ENCODE assay signal across 31 cellular contexts in the genomic region with DNA sequence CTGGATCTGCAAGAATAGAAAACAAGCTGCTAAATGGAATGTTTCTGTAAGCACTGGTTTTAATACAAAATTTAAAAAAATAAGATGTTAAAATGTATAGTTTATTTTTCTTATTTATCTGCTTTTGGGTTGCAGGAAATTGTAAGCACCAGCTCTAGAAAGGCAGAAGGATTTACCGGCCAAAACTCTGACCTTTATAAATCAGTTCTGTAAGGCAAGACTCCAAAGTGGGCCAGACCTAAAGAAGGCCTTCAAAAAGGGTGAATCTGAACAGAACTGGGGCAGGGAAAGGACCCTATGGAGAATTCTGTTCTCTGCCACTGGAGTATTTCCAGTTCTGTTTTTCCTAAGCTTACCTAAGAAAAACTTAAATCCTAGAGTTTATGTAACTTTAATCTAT.
"Had no signal": no experiment of that assay in that cellular context is flagged by ENCODE, and none has a peak within 500 bp of the region (broad histone marks: within the 10 kb centered on the region; RNA-seq: fewer than 3 reads in every experiment).

No MANE protein-coding gene starts in this region.

- H3K36me3 ChIP-seq: breast epithelium had no signal

- H3K9me3 ChIP-seq: adrenal gland, ascending aorta, body of pancreas had no signal

- ATAC-seq: activated naive CD8-positive, alpha-beta T cell treated with anti-CD3 and anti-CD28 coated beads, Interleukin-2, amount 50 U/mL, for 24 hours; activated T-cell treated with anti-CD3 and anti-CD28 coated beads, Interleukin-2, amount 50 U/mL, for 4 hours; body of pancreas had no signal

- H3K4me3 ChIP-seq: adrenal gland, ascending aorta, body of pancreas, breast epithelium, cardiac muscle cell had no signal

- H3K4me1 ChIP-seq: ascending aorta, body of pancreas, breast epithelium had no signal

- H3K27me3 ChIP-seq: adrenal gland, ascending aorta, body of pancreas, brain microvascular endothelial cell, breast epithelium, cardiac muscle cell had no signal

- DNase-seq: activated effector memory CD4-positive, alpha-beta T cell treated with anti-CD3 and anti-CD28 coated beads, Interleukin-2, amount 50 U/mL, for 16 hours; activated effector memory CD4-positive, alpha-beta T cell treated with Interleukin-2 at 50 U/mL for 16 hours; activated gamma-delta T cell; activated gamma-delta T cell treated with Interleukin-2 at 50 U/mL for 16 hours; activated naive CD4-positive, alpha-beta T cell; activated naive CD4-positive, alpha-beta T cell treated with anti-CD3 and anti-CD28 coated beads for 36 hours; activated naive CD4-positive, alpha-beta T cell treated with anti-CD3 and anti-CD28 coated beads, Interleukin-2, amount 10 ng/mL, durations not matched to agents 7 days and 5 days; activated naive CD4-positive, alpha-beta T cell treated with anti-CD3 and anti-CD28 coated beads, Interleukin-2, amount 50 U/mL, for 16 hours; activated naive CD4-positive, alpha-beta T cell treated with Interleukin-2 at 50 U/mL for 16 hours; activated naive CD8-positive, alpha-beta T cell treated with anti-CD3 and anti-CD28 coated beads for 36 hours; activated naive CD8-positive, alpha-beta T cell treated with anti-CD3 and anti-CD28 coated beads, Interleukin-2, amount 10 ng/mL, durations not matched to agents 7 days and 5 days; activated naive CD8-positive, alpha-beta T cell treated with anti-CD3 and anti-CD28 coated beads, Interleukin-2, amount 50 U/mL, for 24 hours; activated T-cell treated with anti-CD3 and anti-CD28 coated beads for 4 hours; activated T-cell treated with anti-CD3 and anti-CD28 coated beads, Interleukin-2, amount 50 U/mL, for 1 hour; activated T-cell treated with anti-CD3 and anti-CD28 coated beads, Interleukin-2, amount 50 U/mL, for 24 hours; activated T-cell treated with anti-CD3 and anti-CD28 coated beads, Interleukin-2, amount 50 U/mL, for 4 hours; activated T-cell treated with anti-CD3 and anti-CD28 coated beads, Interleukin-2, amount 50 U/mL, for 48 hours; activated T-cell treated with anti-CD3 and anti-CD28 coated beads, Interleukin-2, amount 50 U/mL, for 72 hours; adrenal gland; amniotic stem cell; amygdala; anterior cingulate cortex; aorta; body of pancreas; brain microvascular endothelial cell; caudate nucleus; central memory CD4-positive, alpha-beta T cell; cerebellar nuclear complex had no signal

- H3K27ac ChIP-seq: adrenal gland, ascending aorta, body of pancreas, brain microvascular endothelial cell, breast epithelium, cardiac muscle cell had no signal
